In genomic region chr14:24093901-24094838, GRCh38 we compare ENCODE assay signal across 1 cellular context.
TF ChIP-seq lines count a peak whose summit lies in the region.

Gene PCK2 (plus strand): TSS chr14:24094311. CDS start chr14:24094406, 95 bp downstream.

TF ChIP-seq in HepG2, 621 proteins besides CTCF, POLR2A, EP300 and RAD21 (continued from another document and continues in another):
- TF ChIP-seq MXD1 (CRISPR knock-in tag; IDR thresholded peaks at IDR 0.05) (peak; percentile 98), PTBP1 (IDR thresholded peaks at IDR 0.05; ENCODE audit: low read depth, low read length, poor library complexity, severe bottlenecking) (peak; percentile 93), ZBTB1 (CRISPR knock-in tag; IDR thresholded peaks at IDR 0.05; ENCODE audit: borderline replicate concordance) (no peak), SMAD3 (CRISPR knock-in tag; IDR thresholded peaks at IDR 0.05) (peak; percentile 90; the same call in 1 of the 2 replicates), ZNF235 (CRISPR knock-in tag; IDR thresholded peaks at IDR 0.05; ENCODE audit: borderline replicate concordance) (peak; percentile 99), ZNF75D (CRISPR knock-in tag; IDR thresholded peaks at IDR 0.05; ENCODE audit: borderline replicate concordance) (no peak), KDM3A (CRISPR knock-in tag; IDR thresholded peaks at IDR 0.05; ENCODE audit: low read depth) (peak; percentile 99), ZNF788 (CRISPR knock-in tag; IDR thresholded peaks at IDR 0.05; ENCODE audit: borderline replicate concordance) (peak; percentile 97; the same call in 1 of the 2 replicates), ZNF674 (CRISPR knock-in tag; IDR thresholded peaks at IDR 0.05; ENCODE audit: low read depth) (peak; percentile 33; the same call in 1 of the 2 replicates), POGK (CRISPR knock-in tag; conservative IDR thresholded peaks at IDR 0.05) (peak; percentile 100), HMG20A (CRISPR knock-in tag; IDR thresholded peaks at IDR 0.05; ENCODE audit: borderline replicate concordance) (peak; percentile 47; the same call in 1 of the 2 replicates), EZH2 (conservative IDR thresholded peaks at IDR 0.05; ENCODE audit: low read depth, low read length) (no peak), ZNF17 (CRISPR knock-in tag; IDR thresholded peaks at IDR 0.05) (no peak), ZSCAN31 (CRISPR knock-in tag; IDR thresholded peaks at IDR 0.05; ENCODE audit: low read depth) (peak; percentile 79; the same call in 1 of the 2 replicates), ZBTB4 (CRISPR knock-in tag; IDR thresholded peaks at IDR 0.05; ENCODE audit: borderline replicate concordance) (no peak), NFKB2 (CRISPR knock-in tag; IDR thresholded peaks at IDR 0.05; ENCODE audit: borderline replicate concordance) (peak; percentile 98), ZNF362 (CRISPR knock-in tag; IDR thresholded peaks at IDR 0.05; ENCODE audit: borderline replicate concordance) (peak; percentile 57; the same call in 1 of the 2 replicates), ZNF317 (CRISPR knock-in tag; IDR thresholded peaks at IDR 0.05) (peak; percentile 86), ZNF563 (CRISPR knock-in tag; IDR thresholded peaks at IDR 0.05) (no peak), ZNF160 (CRISPR knock-in tag; IDR thresholded peaks at IDR 0.05) (peak; percentile 98), ELK4 (CRISPR knock-in tag; IDR thresholded peaks at IDR 0.05; ENCODE audit: borderline replicate concordance) (peak; percentile 82), KLF13 (CRISPR knock-in tag; IDR thresholded peaks at IDR 0.05) (peak; percentile 97; the same call in 1 of the 2 replicates), DPF2 (CRISPR knock-in tag; IDR thresholded peaks at IDR 0.05; ENCODE audit: borderline replicate concordance, low read depth) (peak; percentile 50; the same call in 1 of the 2 replicates), REPIN1 (CRISPR knock-in tag; IDR thresholded peaks at IDR 0.05; ENCODE audit: borderline replicate concordance, low read depth) (peak; percentile 99), ZNF274 (CRISPR knock-in tag; IDR thresholded peaks at IDR 0.05) (peak; percentile 98), SP1 (IDR thresholded peaks at IDR 0.05) (0 out of 2 replicates have a peak, but pooled peaks have one; percentile 37), SP1 (CRISPR knock-in tag; IDR thresholded peaks at IDR 0.05) (peak; percentile 94), MED1 (CRISPR knock-in tag; IDR thresholded peaks at IDR 0.05) (peak; percentile 90), ZNF143 (CRISPR knock-in tag; IDR thresholded peaks at IDR 0.05) (peak; percentile 53), EEA1 (CRISPR knock-in tag; IDR thresholded peaks at IDR 0.05; ENCODE audit: borderline replicate concordance) (peak; percentile 91), TOPORS (CRISPR knock-in tag; IDR thresholded peaks at IDR 0.05) (peak; percentile 96), ATF1 (CRISPR knock-in tag; IDR thresholded peaks at IDR 0.05) (no peak), SALL2 (CRISPR knock-in tag; IDR thresholded peaks at IDR 0.05) (peak; percentile 94; the same call in 1 of the 2 replicates), RXRB (CRISPR knock-in tag; IDR thresholded peaks at IDR 0.05; ENCODE audit: borderline replicate concordance) (peak; percentile 89), PBX3 (CRISPR knock-in tag; IDR thresholded peaks at IDR 0.05; ENCODE audit: borderline replicate concordance) (peak; percentile 92), ZNF558 (CRISPR knock-in tag; IDR thresholded peaks at IDR 0.05; ENCODE audit: borderline replicate concordance) (no peak), HCFC1 (IDR thresholded peaks at IDR 0.05; ENCODE audit: low read depth, low read length) (no peak), NFE2L2 (IDR thresholded peaks at IDR 0.05; ENCODE audit: low read length) (no peak), ZNF781 (CRISPR knock-in tag; IDR thresholded peaks at IDR 0.05; ENCODE audit: borderline replicate concordance, not compliant biosample characterization) (peak; percentile 98), TIGD3 (CRISPR knock-in tag; IDR thresholded peaks at IDR 0.05; ENCODE audit: borderline replicate concordance) (peak; percentile 99), CENPX (CRISPR knock-in tag; IDR thresholded peaks at IDR 0.05) (no peak), POLR2AphosphoS5 (IDR thresholded peaks at IDR 0.05; ENCODE audit: low read depth, low read length) (peak; percentile 100), HOXA7 (CRISPR knock-in tag; IDR thresholded peaks at IDR 0.05) (no peak), ZXDC (CRISPR knock-in tag; IDR thresholded peaks at IDR 0.05) (no peak), TAF1 (CRISPR knock-in tag; IDR thresholded peaks at IDR 0.05) (peak; percentile 100), ZC3H13 (CRISPR knock-in tag; IDR thresholded peaks at IDR 0.05) (no peak), ZNF253 (CRISPR knock-in tag; IDR thresholded peaks at IDR 0.05; ENCODE audit: borderline replicate concordance) (no peak), ZNF557 (CRISPR knock-in tag; IDR thresholded peaks at IDR 0.05) (peak; percentile 80), HNF1A (IDR thresholded peaks at IDR 0.05; ENCODE audit: low read depth) (peak; percentile 63; the same call in 1 of the 2 replicates), HNF1A (CRISPR knock-in tag; IDR thresholded peaks at IDR 0.05; ENCODE audit: borderline replicate concordance) (peak; percentile 71; the same call in 1 of the 2 replicates), ZNF761 (CRISPR knock-in tag; conservative IDR thresholded peaks at IDR 0.05) (peak; percentile 85)
